In the genomic region with DNA sequence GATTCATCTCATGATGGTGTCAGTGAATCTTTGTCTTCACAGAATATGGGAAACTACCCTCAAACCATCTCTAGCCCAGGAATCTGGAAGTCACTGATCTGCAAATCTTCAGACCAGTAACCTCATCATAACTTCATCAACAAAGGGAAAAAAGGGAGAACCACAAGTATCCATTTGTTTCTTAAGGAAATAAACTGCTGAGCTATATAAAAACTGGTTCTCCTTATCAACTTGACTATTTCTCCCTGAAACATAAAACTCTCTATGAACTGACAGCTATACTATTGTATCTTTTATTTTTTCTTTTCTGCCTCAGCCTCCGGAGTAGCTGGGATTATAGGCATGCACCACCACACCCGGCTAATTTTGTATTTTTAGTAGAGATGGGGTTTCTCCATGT, we compare ENCODE assay signal across 1 cellular context.
TF ChIP-seq lines count a peak whose summit lies in the region.

No MANE protein-coding gene starts in this region.

TF ChIP-seq in SK-N-SH treated with all-trans-retinoic acid at 6 μM for 48 hours, 23 proteins besides CTCF, POLR2A, EP300 and RAD21:
- TF ChIP-seq, protein P1, sequence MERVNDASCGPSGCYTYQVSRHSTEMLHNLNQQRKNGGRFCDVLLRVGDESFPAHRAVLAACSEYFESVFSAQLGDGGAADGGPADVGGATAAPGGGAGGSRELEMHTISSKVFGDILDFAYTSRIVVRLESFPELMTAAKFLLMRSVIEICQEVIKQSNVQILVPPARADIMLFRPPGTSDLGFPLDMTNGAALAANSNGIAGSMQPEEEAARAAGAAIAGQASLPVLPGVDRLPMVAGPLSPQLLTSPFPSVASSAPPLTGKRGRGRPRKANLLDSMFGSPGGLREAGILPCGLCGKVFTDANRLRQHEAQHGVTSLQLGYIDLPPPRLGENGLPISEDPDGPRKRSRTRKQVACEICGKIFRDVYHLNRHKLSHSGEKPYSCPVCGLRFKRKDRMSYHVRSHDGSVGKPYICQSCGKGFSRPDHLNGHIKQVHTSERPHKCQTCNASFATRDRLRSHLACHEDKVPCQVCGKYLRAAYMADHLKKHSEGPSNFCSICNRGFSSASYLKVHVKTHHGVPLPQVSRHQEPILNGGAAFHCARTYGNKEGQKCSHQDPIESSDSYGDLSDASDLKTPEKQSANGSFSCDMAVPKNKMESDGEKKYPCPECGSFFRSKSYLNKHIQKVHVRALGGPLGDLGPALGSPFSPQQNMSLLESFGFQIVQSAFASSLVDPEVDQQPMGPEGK (CRISPR knock-in tag; IDR thresholded peaks at IDR 0.05; ENCODE audit: borderline replicate concordance) = no peak
- TF ChIP-seq TOX (CRISPR knock-in tag; IDR thresholded peaks at IDR 0.05; ENCODE audit: borderline replicate concordance) = no peak
- no peak for TF ChIP-seq CSDC2 (CRISPR knock-in tag; IDR thresholded peaks at IDR 0.05)
- no peak for TF ChIP-seq ZNF565 (CRISPR knock-in tag; conservative IDR thresholded peaks at IDR 0.05; ENCODE audit: low read depth)
- no peak for TF ChIP-seq SNAI2 (CRISPR knock-in tag; IDR thresholded peaks at IDR 0.05)
- no peak for TF ChIP-seq ISL1 (CRISPR knock-in tag; IDR thresholded peaks at IDR 0.05)
- TF ChIP-seq TCF4 (CRISPR knock-in tag; IDR thresholded peaks at IDR 0.05; ENCODE audit: borderline replicate concordance) = no peak
- TF ChIP-seq GLIS3 (CRISPR knock-in tag; IDR thresholded peaks at IDR 0.05) = no peak
- TF ChIP-seq, protein P2, sequence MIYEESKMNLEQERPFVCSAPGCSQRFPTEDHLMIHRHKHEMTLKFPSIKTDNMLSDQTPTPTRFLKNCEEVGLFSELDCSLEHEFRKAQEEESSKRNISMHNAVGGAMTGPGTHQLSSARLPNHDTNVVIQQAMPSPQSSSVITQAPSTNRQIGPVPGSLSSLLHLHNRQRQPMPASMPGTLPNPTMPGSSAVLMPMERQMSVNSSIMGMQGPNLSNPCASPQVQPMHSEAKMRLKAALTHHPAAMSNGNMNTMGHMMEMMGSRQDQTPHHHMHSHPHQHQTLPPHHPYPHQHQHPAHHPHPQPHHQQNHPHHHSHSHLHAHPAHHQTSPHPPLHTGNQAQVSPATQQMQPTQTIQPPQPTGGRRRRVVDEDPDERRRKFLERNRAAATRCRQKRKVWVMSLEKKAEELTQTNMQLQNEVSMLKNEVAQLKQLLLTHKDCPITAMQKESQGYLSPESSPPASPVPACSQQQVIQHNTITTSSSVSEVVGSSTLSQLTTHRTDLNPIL (CRISPR knock-in tag; IDR thresholded peaks at IDR 0.05; ENCODE audit: low read depth) = no peak
- TF ChIP-seq, protein P3, sequence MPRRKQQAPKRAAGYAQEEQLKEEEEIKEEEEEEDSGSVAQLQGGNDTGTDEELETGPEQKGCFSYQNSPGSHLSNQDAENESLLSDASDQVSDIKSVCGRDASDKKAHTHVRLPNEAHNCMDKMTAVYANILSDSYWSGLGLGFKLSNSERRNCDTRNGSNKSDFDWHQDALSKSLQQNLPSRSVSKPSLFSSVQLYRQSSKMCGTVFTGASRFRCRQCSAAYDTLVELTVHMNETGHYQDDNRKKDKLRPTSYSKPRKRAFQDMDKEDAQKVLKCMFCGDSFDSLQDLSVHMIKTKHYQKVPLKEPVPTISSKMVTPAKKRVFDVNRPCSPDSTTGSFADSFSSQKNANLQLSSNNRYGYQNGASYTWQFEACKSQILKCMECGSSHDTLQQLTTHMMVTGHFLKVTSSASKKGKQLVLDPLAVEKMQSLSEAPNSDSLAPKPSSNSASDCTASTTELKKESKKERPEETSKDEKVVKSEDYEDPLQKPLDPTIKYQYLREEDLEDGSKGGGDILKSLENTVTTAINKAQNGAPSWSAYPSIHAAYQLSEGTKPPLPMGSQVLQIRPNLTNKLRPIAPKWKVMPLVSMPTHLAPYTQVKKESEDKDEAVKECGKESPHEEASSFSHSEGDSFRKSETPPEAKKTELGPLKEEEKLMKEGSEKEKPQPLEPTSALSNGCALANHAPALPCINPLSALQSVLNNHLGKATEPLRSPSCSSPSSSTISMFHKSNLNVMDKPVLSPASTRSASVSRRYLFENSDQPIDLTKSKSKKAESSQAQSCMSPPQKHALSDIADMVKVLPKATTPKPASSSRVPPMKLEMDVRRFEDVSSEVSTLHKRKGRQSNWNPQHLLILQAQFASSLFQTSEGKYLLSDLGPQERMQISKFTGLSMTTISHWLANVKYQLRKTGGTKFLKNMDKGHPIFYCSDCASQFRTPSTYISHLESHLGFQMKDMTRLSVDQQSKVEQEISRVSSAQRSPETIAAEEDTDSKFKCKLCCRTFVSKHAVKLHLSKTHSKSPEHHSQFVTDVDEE (CRISPR knock-in tag; IDR thresholded peaks at IDR 0.05) = no peak
- TF ChIP-seq BACH2 (CRISPR knock-in tag; IDR thresholded peaks at IDR 0.05; ENCODE audit: borderline replicate concordance) = no peak
- TF ChIP-seq ZNF70 (CRISPR knock-in tag; IDR thresholded peaks at IDR 0.05) = no peak
TF ChIP-seq in SK-N-SH treated with all-trans-retinoic acid at 6 μM for 48 hours: peak in this region for 0.
